ENCODE assay signal across 24 cellular contexts in genomic region chr2:65823511-65823910, GRCh38.
"Had no signal": no experiment of that assay in that cellular context is flagged by ENCODE, and none has a peak within 500 bp of the region (broad histone marks: within the 10 kb centered on the region; RNA-seq: fewer than 3 reads in every experiment).

No MANE protein-coding gene starts in this region.

- ATAC-seq: effector memory CD8-positive, alpha-beta T cell; gastrocnemius medialis; heart right ventricle; left cardiac atrium; left lung; left ventricle myocardium superior; lower lobe of right lung; mucosa of descending colon; naive thymus-derived CD8-positive, alpha-beta T cell had no signal

- H3K4me1 Mint-ChIP-seq: naive B cell; naive thymus-derived CD8-positive, alpha-beta T cell had no signal

- H3K27ac Mint-ChIP-seq: dendritic cell treated with granulocyte-macrophage colony-stimulating factor and Interleukin-4, amounts not matched to agents 40 ng/mL and 50 ng/mL, for 4 days; effector memory CD8-positive, alpha-beta T cell; mesothelial cell of epicardium; naive B cell; naive thymus-derived CD8-positive, alpha-beta T cell had no signal

- H3K27ac ChIP-seq: colonic mucosa, esophagus squamous epithelium, gastrocnemius medialis, heart right ventricle, left lung, lower lobe of right lung had no signal

- H3K4me3 ChIP-seq: colonic mucosa, esophagus squamous epithelium, gastrocnemius medialis, heart right ventricle, left lung, lower lobe of right lung, mucosa of descending colon had no signal

- H3K9me3 Mint-ChIP-seq: dendritic cell treated with granulocyte-macrophage colony-stimulating factor and Interleukin-4, amounts not matched to agents 40 ng/mL and 50 ng/mL, for 4 days; effector memory CD8-positive, alpha-beta T cell had no signal

- H3K27me3 Mint-ChIP-seq: dendritic cell treated with granulocyte-macrophage colony-stimulating factor and Interleukin-4, amounts not matched to agents 40 ng/mL and 50 ng/mL, for 4 days; effector memory CD8-positive, alpha-beta T cell had no signal

- H3K27me3 ChIP-seq: colonic mucosa, esophagus squamous epithelium, gastrocnemius medialis, left lung had no signal

- DNase-seq: colonic mucosa; cortex of kidney; effector CD8-positive, alpha-beta T cell; effector memory CD8-positive, alpha-beta T cell; esophagus squamous epithelium; foreskin fibroblast; foreskin melanocyte; gastrocnemius medialis; glutamatergic neuron; head of caudate nucleus; heart right ventricle; hippocampal formation; kidney; kidney glomerular epithelial cell; left cardiac atrium; left lung; left ventricle myocardium superior; lower lobe of right lung; mesenchymal stem cell; mucosa of descending colon; naive B cell; naive thymus-derived CD8-positive, alpha-beta T cell had no signal

- H3K9me3 ChIP-seq: colonic mucosa, gastrocnemius medialis, left lung, lower lobe of right lung, mucosa of descending colon had no signal

- H3K4me1 ChIP-seq: colonic mucosa, esophagus squamous epithelium, gastrocnemius medialis, heart right ventricle, left lung, lower lobe of right lung had no signal

- H3K36me3 Mint-ChIP-seq: naive B cell; naive thymus-derived CD8-positive, alpha-beta T cell had no signal

- H3K4me3 Mint-ChIP-seq: dendritic cell treated with granulocyte-macrophage colony-stimulating factor and Interleukin-4, amounts not matched to agents 40 ng/mL and 50 ng/mL, for 4 days; effector memory CD8-positive, alpha-beta T cell; mesothelial cell of epicardium; naive B cell; naive thymus-derived CD8-positive, alpha-beta T cell had no signal

- H3K36me3 ChIP-seq: colonic mucosa, esophagus squamous epithelium, gastrocnemius medialis, heart right ventricle, left lung, lower lobe of right lung had no signal
